In genomic region chr9:5316406-5316805, GRCh38 we compare ENCODE assay signal across 12 cellular contexts. TPM values are rescaled to one million over a fixed set of nuclear protein-coding genes. Genes with fewer than 3 reads are reported as not detected.
DNase-seq lines count a peak whose midpoint lies in the region; ATAC-seq, FAIRE-seq and TF ChIP-seq lines count a peak whose summit lies in the region.
"Not testable (repeated sequence)": the region's sequence is repeated elsewhere in the genome, so short reads cannot be mapped to it uniquely, and the experiment has no call there.
"Had no signal": no experiment of that assay in that cellular context is flagged by ENCODE, and none has a peak within 500 bp of the region (broad histone marks: within the 10 kb centered on the region; RNA-seq: fewer than 3 reads in every experiment).

No MANE protein-coding gene starts in this region.

- H3K27me3 ChIP-seq in K562 (ENCODE audit: control insufficient read depth in 2 of 2, insufficient read depth in 2 of 2, low read length in 2 of 2), result not testable (repeated sequence)

- not testable (repeated sequence) for H3K36me3 ChIP-seq in HEK293 (ENCODE audit: control insufficient read depth in 2 of 2, insufficient read depth in 1 of 2, low read length in 2 of 2); K562 (ENCODE audit: control insufficient read depth, insufficient read depth, low read length)

- H3K9me3 ChIP-seq in HEK293 (ENCODE audit: control insufficient read depth, insufficient read depth, low read depth, low read length); K562 (replicated peaks; ENCODE audit: control insufficient read depth, insufficient read depth, low read depth, low read length): not testable (repeated sequence)

- intact Hi-C loops in activated CD4-positive, alpha-beta T cell treated with anti-CD3 and anti-CD28 coated beads, Interleukin-2, amount 10 ng/mL, durations not matched to agents 24 days and 14 days (cut with micrococcal nuclease); K562 (cut with micrococcal nuclease): not testable (repeated sequence)

- WGBS in K562 (ENCODE audit: insufficient coverage, low coverage, missing lambda C conversion rate), result 0% methylated on average over 1 of the region's 1 CpG

- H3K27ac Mint-ChIP-seq in activated CD4-positive, alpha-beta T cell treated with anti-CD3 and anti-CD28 coated beads, Interleukin-2, amount 10 ng/mL, durations not matched to agents 24 days and 14 days, result peak overlapping the region; percentile 41
- peak overlapping the region; percentile 35 for H3K27ac Mint-ChIP-seq in stimulated activated effector memory CD8-positive, alpha-beta T cell treated with anti-CD3 and anti-CD28 coated beads, Interleukin-12 subunit alpha, Interleukin-12 subunit beta, amount 100 ng/mL, for 72 hours

- TF ChIP-seq EP300 in K562 (IDR thresholded peaks at IDR 0.05; ENCODE audit: low read length), result not testable (repeated sequence)

- CTCF ChIA-PET in HEK293 (lab: Yijun Ruan, JAX); K562 (lab: Yijun Ruan, JAX; ENCODE audit: low intra/inter-chr PET ratio): not testable (repeated sequence)

- not testable (repeated sequence) for H4K20me1 ChIP-seq in K562 (replicated peaks; ENCODE audit: control insufficient read depth, insufficient read depth, low read length)

- POLR2A ChIA-PET in HEK293 (lab: Yijun Ruan, JAX); K562 (lab: Yijun Ruan, JAX): not testable (repeated sequence)

- not testable (repeated sequence) for DNase-seq in activated CD4-positive, alpha-beta T cell treated with anti-CD3 and anti-CD28 coated beads, Interleukin-2, amount 10 ng/mL, durations not matched to agents 24 days and 14 days; K562 (ENCODE audit: extremely low read depth in 1 of 4, low spot score in 3 of 4); stimulated activated effector memory CD8-positive, alpha-beta T cell treated with anti-CD3 and anti-CD28 coated beads, Interleukin-12 subunit alpha, Interleukin-12 subunit beta, amount 100 ng/mL, for 72 hours (ENCODE audit: low spot score in 2 of 2)

- not testable (repeated sequence) for H3K4me3 ChIP-seq in HEK293 (ENCODE audit: low read depth, low read length); K562

- not testable (repeated sequence) for H3K4me1 Mint-ChIP-seq in activated CD4-positive, alpha-beta T cell treated with anti-CD3 and anti-CD28 coated beads, Interleukin-2, amount 10 ng/mL, durations not matched to agents 24 days and 14 days; stimulated activated effector memory CD8-positive, alpha-beta T cell treated with anti-CD3 and anti-CD28 coated beads, Interleukin-12 subunit alpha, Interleukin-12 subunit beta, amount 100 ng/mL, for 72 hours

- H3K9me3 Mint-ChIP-seq in activated CD4-positive, alpha-beta T cell treated with anti-CD3 and anti-CD28 coated beads, Interleukin-2, amount 10 ng/mL, durations not matched to agents 24 days and 14 days, result peaks cover 22% of the 10 kb centered on the region
- peaks cover 11% of the 10 kb centered on the region for H3K9me3 Mint-ChIP-seq in stimulated activated effector memory CD8-positive, alpha-beta T cell treated with anti-CD3 and anti-CD28 coated beads, Interleukin-12 subunit alpha, Interleukin-12 subunit beta, amount 100 ng/mL, for 72 hours

- TF ChIP-seq CTCF in HEK293 (tag by site-specific recombination; IDR thresholded peaks at IDR 0.05); K562 (IDR thresholded peaks at IDR 0.05 in 2 of 3, conservative IDR thresholded peaks at IDR 0.05 in 1 of 3; ENCODE audit: insufficient read depth in 2 of 3, low read depth in 1 of 3, low read length in 3 of 3): not testable (repeated sequence)

- H3K27me3 Mint-ChIP-seq in activated CD4-positive, alpha-beta T cell treated with anti-CD3 and anti-CD28 coated beads, Interleukin-2, amount 10 ng/mL, durations not matched to agents 24 days and 14 days, result not testable (repeated sequence)

- FAIRE-seq in K562 (lab: Jason Lieb, UNC), result not testable (repeated sequence)

- not testable (repeated sequence) for H3K9me1 ChIP-seq in K562 (ENCODE audit: control insufficient read depth, insufficient read depth, low read length)

- not testable (repeated sequence) for H3K27ac ChIP-seq in HEK293 (ENCODE audit: extremely low read depth, low read depth, low read length); K562 (ENCODE audit: extremely low read depth, low read depth, low read length)

- H2AFZ ChIP-seq in K562 (ENCODE audit: low read depth, low read length), result not testable (repeated sequence)

- not testable (repeated sequence) for TF ChIP-seq RAD21 in K562 (CRISPR knock-in tag; conservative IDR thresholded peaks at IDR 0.05 in 1 of 2, IDR thresholded peaks at IDR 0.05 in 1 of 2)

- in situ Hi-C loops in K562 (cut with MboI), result not testable (repeated sequence)

- TF ChIP-seq POLR2A in K562 (conservative IDR thresholded peaks at IDR 0.05), result not testable (repeated sequence)

- ATAC-seq in K562; stimulated activated effector memory CD8-positive, alpha-beta T cell treated with anti-CD3 and anti-CD28 coated beads, Interleukin-12 subunit alpha, Interleukin-12 subunit beta, amount 100 ng/mL, for 72 hours: not testable (repeated sequence)

- not testable (repeated sequence) for H3K4me2 ChIP-seq in K562 (ENCODE audit: insufficient read depth, low read length)

- H3K79me2 ChIP-seq in K562 (ENCODE audit: control insufficient read depth, insufficient read depth, low read length), result not testable (repeated sequence)

- H3K4me3 Mint-ChIP-seq in activated CD4-positive, alpha-beta T cell treated with anti-CD3 and anti-CD28 coated beads, Interleukin-2, amount 10 ng/mL, durations not matched to agents 24 days and 14 days; stimulated activated effector memory CD8-positive, alpha-beta T cell treated with anti-CD3 and anti-CD28 coated beads, Interleukin-12 subunit alpha, Interleukin-12 subunit beta, amount 100 ng/mL, for 72 hours: not testable (repeated sequence)

- not testable (repeated sequence) for H3K4me1 ChIP-seq in HEK293 (ENCODE audit: control insufficient read depth, insufficient read depth, low read length); K562 (replicated peaks in 1 of 2; ENCODE audit: control insufficient read depth in 2 of 2, insufficient read depth in 2 of 2, low read length in 2 of 2)

- H3K36me3 Mint-ChIP-seq in activated CD4-positive, alpha-beta T cell treated with anti-CD3 and anti-CD28 coated beads, Interleukin-2, amount 10 ng/mL, durations not matched to agents 24 days and 14 days (ENCODE audit: low read depth), result peaks cover 14% of the 10 kb centered on the region
- not testable (repeated sequence) for H3K36me3 Mint-ChIP-seq in stimulated activated effector memory CD8-positive, alpha-beta T cell treated with anti-CD3 and anti-CD28 coated beads, Interleukin-12 subunit alpha, Interleukin-12 subunit beta, amount 100 ng/mL, for 72 hours

- not testable (repeated sequence) for BruUV-seq in K562 (replicated peaks; lab: Mats Ljungman, UMichigan)

- H3K9ac ChIP-seq in K562 (ENCODE audit: insufficient read depth in 1 of 2, low read depth in 2 of 2, low read length in 2 of 2), result not testable (repeated sequence)

TF ChIP-seq in HEK293, 187 proteins besides CTCF, POLR2A, EP300 and RAD21 (continues in another document):
- TF ChIP-seq ZNF146 (tag by site-specific recombination; IDR thresholded peaks at IDR 0.05), result peak; percentile 83

TF ChIP-seq in K562, 482 proteins besides CTCF, POLR2A, EP300 and RAD21:
- peak; percentile 54 for TF ChIP-seq ZNF146 (CRISPR knock-in tag; IDR thresholded peaks at IDR 0.05; ENCODE audit: unreplicated experiment)

RNA-seq across cellular contexts. Expression of gene RLN2, which starts 11.9 kb away (rescaled TPM):
- 0.30 and 1.5 TPM in 2 replicates for total RNA-seq in activated CD4-positive, alpha-beta T cell treated with anti-CD3 and anti-CD28 coated beads, Interleukin-2, amount 10 ng/mL, durations not matched to agents 24 days and 14 days
- total RNA-seq in K562 (2011; cell fraction: chromatin; rRNA removed; ENCODE audit: low replicate concordance), result not detected in 2 replicates
- total RNA-seq in K562 (2011; cell fraction: nucleolus; rRNA removed), result not detected in 2 replicates
- total RNA-seq in K562 (2011; cell fraction: nucleoplasm; rRNA removed), result not detected in 2 replicates
- total RNA-seq in K562 (2014; rRNA removed) (not detected in 2 replicates), K562 (2014; rRNA removed; fragmentation: Illumina TruSeq; extraction: Trizol) (not detected in 2 replicates), K562 (2015; rRNA removed; fragmentation: Illumina TruSeq; extraction: Trizol) (not detected in 2 replicates), K562 (2021) (not detected in 2 replicates)
- polyA plus RNA-seq in K562 (2011; rRNA removed) (not detected in 2 replicates), K562 (2014; fragmentation: Illumina TruSeq; extraction: Trizol) (not detected in 2 replicates), K562 (2014; fragmentation: Nextera tagmentation; extraction: Ambion mirVana) (under 1 TPM; 0.08 to 0.17 TPM), K562 (2014; rRNA removed) (not detected in 2 replicates)
- not detected in 2 replicates for polyA plus RNA-seq in K562 (2011; cell fraction: cytosol; rRNA removed)
- not detected in 2 replicates for polyA plus RNA-seq in K562 (2011; cell fraction: nucleus; rRNA removed)
- polyA plus RNA-seq in K562 (2012), result not detected in 2 replicates
- not detected in 2 replicates for polyA minus RNA-seq in K562 (2011; rRNA and poly(A)+ RNA removed)
- not detected in 2 replicates for polyA minus RNA-seq in K562 (2011; cell fraction: cytosol; rRNA and poly(A)+ RNA removed)
- not detected in 2 replicates for polyA minus RNA-seq in K562 (2011; cell fraction: nucleus; rRNA and poly(A)+ RNA removed)
- total RNA-seq: A172, A673, Daoy had no signal
- polyA plus RNA-seq: AG04450, BJ, CD14-positive monocyte had no signal

RNA-seq across cellular contexts. Expression of gene RLN1, which starts 23.3 kb away (rescaled TPM):
- 0.59 and 0.84 TPM in 2 replicates for total RNA-seq in activated CD4-positive, alpha-beta T cell treated with anti-CD3 and anti-CD28 coated beads, Interleukin-2, amount 10 ng/mL, durations not matched to agents 24 days and 14 days
- not detected in 2 replicates for total RNA-seq in K562 (2011; cell fraction: chromatin; rRNA removed; ENCODE audit: low replicate concordance)
- total RNA-seq in K562 (2011; cell fraction: nucleolus; rRNA removed), result not detected in 2 replicates
- not detected in 2 replicates for total RNA-seq in K562 (2011; cell fraction: nucleoplasm; rRNA removed)
- total RNA-seq in K562 (2014; rRNA removed) (not detected in 2 replicates), K562 (2014; rRNA removed; fragmentation: Illumina TruSeq; extraction: Trizol) (not detected in 2 replicates), K562 (2015; rRNA removed; fragmentation: Illumina TruSeq; extraction: Trizol) (not detected in 2 replicates), K562 (2021) (not detected in 2 replicates)
- polyA plus RNA-seq in K562 (2011; rRNA removed) (not detected in 2 replicates), K562 (2014; fragmentation: Illumina TruSeq; extraction: Trizol) (not detected in 2 replicates), K562 (2014; fragmentation: Nextera tagmentation; extraction: Ambion mirVana) (not detected), K562 (2014; rRNA removed) (not detected in 2 replicates)
- not detected in 2 replicates for polyA plus RNA-seq in K562 (2011; cell fraction: cytosol; rRNA removed)
- not detected in 2 replicates for polyA plus RNA-seq in K562 (2011; cell fraction: nucleus; rRNA removed)
- polyA plus RNA-seq in K562 (2012), result not detected in 2 replicates
- not detected in 2 replicates for polyA minus RNA-seq in K562 (2011; rRNA and poly(A)+ RNA removed)
- polyA minus RNA-seq in K562 (2011; cell fraction: cytosol; rRNA and poly(A)+ RNA removed), result not detected in 2 replicates
- polyA minus RNA-seq in K562 (2011; cell fraction: nucleus; rRNA and poly(A)+ RNA removed), result not detected in 2 replicates
- total RNA-seq: A172, A673, Caco-2, Calu3 had no signal
- polyA plus RNA-seq: BJ, CD14-positive monocyte had no signal
